1 cellular context compared by ENCODE assay signal in genomic region chr3:43238801-43239200, GRCh38.
TF ChIP-seq lines count a peak whose summit lies in the region.

No MANE protein-coding gene starts in this region.

TF ChIP-seq in neural cell, 6 proteins besides CTCF, POLR2A, EP300 and RAD21 (continued from another document):
- TF ChIP-seq REST (IDR thresholded peaks at IDR 0.05; ENCODE audit: borderline replicate concordance) (no peak), EZH2 (IDR thresholded peaks at IDR 0.05; ENCODE audit: borderline replicate concordance, insufficient read depth, low read length, poor library complexity, severe bottlenecking) (no peak), POLR2AphosphoS5 (IDR thresholded peaks at IDR 0.05) (no peak)
